In the genomic region with DNA sequence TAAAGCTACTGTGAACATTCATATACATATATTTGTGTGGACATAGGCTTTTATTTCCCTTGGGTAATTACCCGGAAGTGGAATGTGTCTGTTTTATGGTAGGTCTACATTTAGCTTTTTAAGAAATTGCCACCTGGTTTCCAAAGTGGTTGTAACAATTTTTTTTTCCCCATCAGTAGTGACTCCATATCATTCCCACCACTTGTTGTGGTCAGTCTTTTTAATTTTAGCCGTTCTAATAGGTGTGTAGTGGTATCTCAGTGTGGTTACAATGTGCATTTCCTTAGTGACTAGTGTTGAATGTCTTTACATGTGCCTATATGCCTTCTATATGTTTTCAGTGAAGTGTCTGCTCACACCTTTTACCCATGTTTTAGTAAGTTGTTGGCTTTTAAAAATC, we compare ENCODE assay signal across 24 cellular contexts.
"Had no signal": no experiment of that assay in that cellular context is flagged by ENCODE, and none has a peak within 500 bp of the region (broad histone marks: within the 10 kb centered on the region; RNA-seq: fewer than 3 reads in every experiment).

No MANE protein-coding gene starts in this region.

- H3K4me3 ChIP-seq: colonic mucosa, coronary artery, dorsolateral prefrontal cortex, esophagus muscularis mucosa, esophagus squamous epithelium, gastrocnemius medialis, gastroesophageal sphincter, heart left ventricle, heart right ventricle had no signal

- DNase-seq: colonic mucosa; cortex of kidney; dermis blood vessel endothelial cell; dorsolateral prefrontal cortex; effector CD4-positive, alpha-beta T cell; effector CD8-positive, alpha-beta T cell; effector memory CD4-positive, alpha-beta T cell; effector memory CD8-positive, alpha-beta T cell; erythroblast; esophagus squamous epithelium; foreskin fibroblast; foreskin keratinocyte; foreskin melanocyte; gastrocnemius medialis; glutamatergic neuron; heart left ventricle; heart right ventricle had no signal

- ATAC-seq: effector memory CD8-positive, alpha-beta T cell; esophagus mucosa; foreskin keratinocyte; gastrocnemius medialis; gastroesophageal sphincter; heart left ventricle; heart right ventricle had no signal

- H3K4me3 Mint-ChIP-seq: dendritic cell treated with granulocyte-macrophage colony-stimulating factor and Interleukin-4, amounts not matched to agents 40 ng/mL and 50 ng/mL, for 4 days; effector memory CD8-positive, alpha-beta T cell; endodermal cell had no signal

- H3K9me3 ChIP-seq: colonic mucosa, esophagus muscularis mucosa, esophagus squamous epithelium, gastrocnemius medialis, gastroesophageal sphincter, heart right ventricle had no signal

- H3K36me3 ChIP-seq: colonic mucosa, esophagus muscularis mucosa, esophagus squamous epithelium, gastrocnemius medialis, gastroesophageal sphincter, heart left ventricle, heart right ventricle had no signal

- H3K9me3 Mint-ChIP-seq: dendritic cell treated with granulocyte-macrophage colony-stimulating factor and Interleukin-4, amounts not matched to agents 40 ng/mL and 50 ng/mL, for 4 days; effector memory CD8-positive, alpha-beta T cell; endodermal cell had no signal

- H3K27ac ChIP-seq: colonic mucosa, coronary artery, epithelial cell of prostate, esophagus muscularis mucosa, esophagus squamous epithelium, foreskin keratinocyte, gastrocnemius medialis, gastroesophageal sphincter, heart left ventricle, heart right ventricle had no signal

- H3K4me1 ChIP-seq: colonic mucosa, esophagus squamous epithelium, foreskin keratinocyte, gastrocnemius medialis, gastroesophageal sphincter had no signal

- H3K27ac Mint-ChIP-seq: dendritic cell treated with granulocyte-macrophage colony-stimulating factor and Interleukin-4, amounts not matched to agents 40 ng/mL and 50 ng/mL, for 4 days; effector memory CD8-positive, alpha-beta T cell; endodermal cell had no signal
